Comparison of ENCODE assay signal across 12 cellular contexts in the genomic region with DNA sequence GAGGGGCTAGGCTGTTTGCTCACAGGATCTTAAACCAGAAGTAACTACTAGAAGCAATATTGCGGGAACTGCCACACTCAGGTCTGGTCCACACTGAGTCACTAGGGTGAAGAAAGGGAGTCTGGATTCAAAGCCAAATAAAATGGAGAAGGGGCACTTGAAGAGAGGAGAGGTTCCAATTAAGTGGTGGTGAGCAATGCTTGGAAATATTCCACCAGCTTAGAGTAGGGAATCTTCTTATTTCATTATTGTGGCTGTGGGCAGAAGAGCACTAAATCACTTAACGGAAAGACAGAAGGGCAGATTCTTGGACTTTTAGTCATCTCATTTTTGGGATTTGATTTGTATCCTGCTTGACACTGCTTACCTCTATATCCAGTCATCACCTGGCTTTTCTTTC. TPM values are rescaled to one million over a fixed set of nuclear protein-coding genes. Genes with fewer than 3 reads are reported as not detected.
A peak's percentile ranks its signal among the peaks of the same experiment; 100 is the strongest.
DNase-seq lines count a peak whose midpoint lies in the region; ATAC-seq, FAIRE-seq and TF ChIP-seq lines count a peak whose summit lies in the region.
"Had no signal": no experiment of that assay in that cellular context is flagged by ENCODE, and none has a peak within 500 bp of the region (broad histone marks: within the 10 kb centered on the region; RNA-seq: fewer than 3 reads in every experiment).

No MANE protein-coding gene starts in this region.

- peak; percentile 46 for DNase-seq in NCI-H748 (lab: John Stamatoyannopoulos, UW; ENCODE audit: unreplicated experiment)
- DNase-seq in NCI-H748 treated with DMSO at 0.1 percent for 48 hours (lab: John Stamatoyannopoulos, UW): no peak
- DNase-seq in RWPE2 (ENCODE audit: low spot score): no peak
- DNase-seq in fibroblast of the conjunctiva (ENCODE audit: low read depth): peak; percentile 41
- peak; percentile 69 for DNase-seq in urothelium cell line (ENCODE audit: low spot score)
- no peak for DNase-seq in activated gamma-delta T cell treated with Interleukin-2 at 50 U/mL for 16 hours
- DNase-seq in T-cell: no peak
- no peak for DNase-seq in CD1c-positive myeloid dendritic cell (ENCODE audit: extremely low spot score)
- DNase-seq: AML-193; NCI-H2171; stimulated activated naive B cell treated with anti-CD40 and anti-IgM and Interleukin-4, amounts not matched to agents 10 μg/mL and 1 μg/mL and 100 μg/mL, for 72 hours had no signal

- peak overlapping the region; percentile 95 for H3K27ac ChIP-seq in RWPE2 (ENCODE audit: poor library complexity, severe bottlenecking)

- H3K4me1 Mint-ChIP-seq in T-cell: no peaks in the 10 kb centered on the region
- H3K4me1 Mint-ChIP-seq: stimulated activated naive B cell treated with anti-CD40 and anti-IgM and Interleukin-4, amounts not matched to agents 10 μg/mL and 1 μg/mL and 100 μg/mL, for 72 hours; WTC11 had no signal

- H3K36me3 Mint-ChIP-seq in T-cell: no peaks in the 10 kb centered on the region
- H3K36me3 Mint-ChIP-seq: stimulated activated naive B cell treated with anti-CD40 and anti-IgM and Interleukin-4, amounts not matched to agents 10 μg/mL and 1 μg/mL and 100 μg/mL, for 72 hours; WTC11 had no signal

- H3K4me1 ChIP-seq in RWPE2 (ENCODE audit: insufficient read depth, poor library complexity, severe bottlenecking): peaks cover 16% of the 10 kb centered on the region

- H3K9me3 ChIP-seq in RWPE2 (ENCODE audit: severe bottlenecking): no peaks in the 10 kb centered on the region

- no peak overlapping the region for H3K27ac Mint-ChIP-seq in T-cell
- H3K27ac Mint-ChIP-seq: stimulated activated naive B cell treated with anti-CD40 and anti-IgM and Interleukin-4, amounts not matched to agents 10 μg/mL and 1 μg/mL and 100 μg/mL, for 72 hours; WTC11 had no signal

- no peaks in the 10 kb centered on the region for H3K36me3 ChIP-seq in RWPE2 (ENCODE audit: low read depth)

- H3K4me3 Mint-ChIP-seq in T-cell: no peak overlapping the region
- H3K4me3 Mint-ChIP-seq: stimulated activated naive B cell treated with anti-CD40 and anti-IgM and Interleukin-4, amounts not matched to agents 10 μg/mL and 1 μg/mL and 100 μg/mL, for 72 hours; WTC11 had no signal

- CTCF ChIA-PET in T-cell (lab: Charles Lee): no interaction called here

- no peak for TF ChIP-seq CTCF in RWPE2 (IDR thresholded peaks at IDR 0.05; ENCODE audit: poor library complexity, severe bottlenecking)

- no peak overlapping the region for H3K4me3 ChIP-seq in RWPE2 (ENCODE audit: severe bottlenecking)

- FAIRE-seq in urothelium cell line (lab: Jason Lieb, UNC): no peak

- POLR2A ChIA-PET in T-cell (lab: Charles Lee): no interaction called here

- H3K27me3 Mint-ChIP-seq in T-cell: peaks cover 0 to 15% of the 10 kb centered on the region in 2 donors

- H3K27me3 ChIP-seq in RWPE2 (ENCODE audit: insufficient read depth, poor library complexity, severe bottlenecking): no peaks in the 10 kb centered on the region

- H3K9me3 Mint-ChIP-seq in T-cell: no peaks in the 10 kb centered on the region
- H3K9me3 Mint-ChIP-seq: stimulated activated naive B cell treated with anti-CD40 and anti-IgM and Interleukin-4, amounts not matched to agents 10 μg/mL and 1 μg/mL and 100 μg/mL, for 72 hours; WTC11 had no signal

- ATAC-seq in RWPE2 (ENCODE audit: low read depth) (peak; percentile 85), T-cell (replicated peaks in 1 of 4) (no peak)
- ATAC-seq: stimulated activated naive B cell treated with anti-CD40 and anti-IgM and Interleukin-4, amounts not matched to agents 10 μg/mL and 1 μg/mL and 100 μg/mL, for 72 hours had no signal

RNA-seq across cellular contexts. Expression of a gene that starts 48.6 kb away (rescaled TPM):
- total RNA-seq in T-cell: 100 to 1,000 TPM in 2 of 5 donors, 10 to 100 TPM in 3; 84.8 to 109 (median 89.5) TPM

Comparison
In these comparisons a context has a peak if more than half of its experiments do, and no peak if none do; other contexts are left out.
1. DNase-seq: peak in NCI-H748 (single experiment), fibroblast of the conjunctiva (single experiment) and urothelium cell line (single experiment); none in NCI-H748 treated with DMSO at 0.1 percent for 48 hours (single experiment), RWPE2 (single experiment), activated gamma-delta T cell treated with Interleukin-2 at 50 U/mL for 16 hours (single experiment), T-cell (0 of 34) and CD1c-positive myeloid dendritic cell (single experiment).